ENCODE assay signal across 11 cellular contexts in genomic region chr6:11434565-11435326, GRCh38.
DNase-seq lines count a peak whose midpoint lies in the region; ATAC-seq and TF ChIP-seq lines count a peak whose summit lies in the region.
"Had no signal": no experiment of that assay in that cellular context is flagged by ENCODE, and none has a peak within 500 bp of the region (broad histone marks: within the 10 kb centered on the region; RNA-seq: fewer than 3 reads in every experiment).

No MANE protein-coding gene starts in this region.

- no peaks in the 10 kb centered on the region for H3K79me2 ChIP-seq in GM23248 (ENCODE audit: insufficient read depth)

- DNase-seq in GM23248 (peak; percentile 79), T-helper 17 cell (no peak), GM19238 (ENCODE audit: insufficient read length, low spot score) (no peak)
- DNase-seq in activated naive CD4-positive, alpha-beta T cell treated with anti-CD3 and anti-CD28 coated beads, Interleukin-2, amount 50 U/mL, for 16 hours: no peak
- DNase-seq: activated T-cell treated with anti-CD3 and anti-CD28 coated beads, Interleukin-2, amount 50 U/mL, for 4 hours had no signal

- TF ChIP-seq EP300 in gastroesophageal sphincter (IDR thresholded peaks at IDR 0.05): no peak

- H3K4me1 ChIP-seq in GM23248 (ENCODE audit: insufficient read depth) (peaks cover 46% of the 10 kb centered on the region), gastroesophageal sphincter (peaks cover 12 to 40% (median 22%) of the 10 kb centered on the region in 3 donors), skeletal muscle satellite cell (ENCODE audit: control insufficient read depth, insufficient read depth, low read length) (peaks cover 55% of the 10 kb centered on the region)

- peak overlapping the region; percentile 80 for H3K27ac ChIP-seq in GM23248
- H3K27ac ChIP-seq in gastroesophageal sphincter: peak overlapping the region in 3 of 4 donors; percentile 5 to 78 (median 72)

- 66 to 71% methylated on average over 10 of the region's 10 CpGs for WGBS in GM23248 (ENCODE audit: low coverage in 1 of 2, low lambda C conversion rate in 2 of 2, missing lambda C conversion rate in 2 of 2), 2 experiments
- 56 to 92% methylated on average over 4 to 7 of the region's 10 CpGs for WGBS in gastroesophageal sphincter (ENCODE audit: low coverage in 1 of 2), 2 donors

- no peak for TF ChIP-seq CTCF in gastroesophageal sphincter (IDR thresholded peaks at IDR 0.05)

- no peak overlapping the region for H3K4me3 Mint-ChIP-seq in T-helper 17 cell
- H3K4me3 Mint-ChIP-seq: activated T-cell treated with anti-CD3 and anti-CD28 coated beads, Interleukin-2, amount 50 U/mL, for 4 hours; GM23338; stimulated activated memory B cell treated with anti-CD40 and anti-IgM and Interleukin-4, amounts not matched to agents 10 μg/mL and 1 μg/mL and 100 μg/mL, for 72 hours had no signal

- no peaks in the 10 kb centered on the region for H3K9me2 ChIP-seq in GM23248 (ENCODE audit: insufficient read depth)

- no peaks in the 10 kb centered on the region for H3K36me3 Mint-ChIP-seq in T-helper 17 cell (ENCODE audit: low read depth)
- H3K36me3 Mint-ChIP-seq: stimulated activated memory B cell treated with anti-CD40 and anti-IgM and Interleukin-4, amounts not matched to agents 10 μg/mL and 1 μg/mL and 100 μg/mL, for 72 hours had no signal

- no peaks in the 10 kb centered on the region for H3K27me3 Mint-ChIP-seq in T-helper 17 cell
- H3K27me3 Mint-ChIP-seq: stimulated activated memory B cell treated with anti-CD40 and anti-IgM and Interleukin-4, amounts not matched to agents 10 μg/mL and 1 μg/mL and 100 μg/mL, for 72 hours had no signal

- peaks cover 2% of the 10 kb centered on the region for H3K4me1 Mint-ChIP-seq in T-helper 17 cell

- ATAC-seq in T-helper 17 cell (no peak), gastroesophageal sphincter (peak; percentile 72), HG03175 (IDR thresholded peaks at IDR 0.05; ENCODE audit: unreplicated experiment) (no peak), GM18861 (IDR thresholded peaks at IDR 0.05; ENCODE audit: unreplicated experiment) (no peak)
- ATAC-seq: activated T-cell treated with anti-CD3 and anti-CD28 coated beads, Interleukin-2, amount 50 U/mL, for 4 hours; GM23338; stimulated activated memory B cell treated with anti-CD40 and anti-IgM and Interleukin-4, amounts not matched to agents 10 μg/mL and 1 μg/mL and 100 μg/mL, for 72 hours had no signal

- H3K9me3 ChIP-seq in GM23248 (ENCODE audit: low read depth): no peaks in the 10 kb centered on the region
- H3K9me3 ChIP-seq in T-helper 17 cell (ENCODE audit: control insufficient read depth, low read length, poor library complexity, severe bottlenecking): no peaks in the 10 kb centered on the region
- H3K9me3 ChIP-seq in gastroesophageal sphincter: no peaks in the 10 kb centered on the region
- no peaks in the 10 kb centered on the region for H3K9me3 ChIP-seq in skeletal muscle satellite cell (replicated peaks; ENCODE audit: low read length)

- H3K4me2 ChIP-seq in GM23248 (ENCODE audit: unreplicated experiment) (peak overlapping the region; percentile 50), skeletal muscle satellite cell (ENCODE audit: low read length) (peak overlapping the region; percentile 8)
- H3K4me2 ChIP-seq: GM23338 had no signal

- H4K20me1 ChIP-seq in GM23248 (ENCODE audit: insufficient read depth): no peaks in the 10 kb centered on the region

- H3K9ac ChIP-seq in GM23248 (no peak overlapping the region), skeletal muscle satellite cell (ENCODE audit: low read depth, low read length) (no peak overlapping the region)

- H3K36me3 ChIP-seq in GM23248 (ENCODE audit: low read depth): no peaks in the 10 kb centered on the region
- H3K36me3 ChIP-seq in gastroesophageal sphincter: no peaks in the 10 kb centered on the region
- no peaks in the 10 kb centered on the region for H3K36me3 ChIP-seq in skeletal muscle satellite cell (ENCODE audit: insufficient read depth, low read length)

- no peak overlapping the region for H3K4me3 ChIP-seq in GM23248
- no peak overlapping the region for H3K4me3 ChIP-seq in gastroesophageal sphincter
- H3K4me3 ChIP-seq in skeletal muscle satellite cell (ENCODE audit: low read length): no peak overlapping the region
- H3K4me3 ChIP-seq: GM23338 had no signal

- H3K27ac Mint-ChIP-seq in T-helper 17 cell: peak overlapping the region; percentile 24
- H3K27ac Mint-ChIP-seq: GM23338; stimulated activated memory B cell treated with anti-CD40 and anti-IgM and Interleukin-4, amounts not matched to agents 10 μg/mL and 1 μg/mL and 100 μg/mL, for 72 hours had no signal

- in situ Hi-C loops in GM23248 (cut with MboI): no loop called here

- no peaks in the 10 kb centered on the region for H3K27me3 ChIP-seq in GM23248 (replicated peaks; ENCODE audit: insufficient read depth)
- H3K27me3 ChIP-seq in gastroesophageal sphincter: no peaks in the 10 kb centered on the region
- no peaks in the 10 kb centered on the region for H3K27me3 ChIP-seq in skeletal muscle satellite cell (ENCODE audit: control insufficient read depth, insufficient read depth, low read length)

- no peak overlapping the region for H2AFZ ChIP-seq in GM23248
- H2AFZ ChIP-seq: GM23338 had no signal

- peaks cover 46% of the 10 kb centered on the region for H3F3A ChIP-seq in GM23248 (ENCODE audit: insufficient read depth)

- TF ChIP-seq POLR2A in gastroesophageal sphincter (IDR thresholded peaks at IDR 0.05): no peak
